ENCODE assay signal across 25 cellular contexts in the genomic region with DNA sequence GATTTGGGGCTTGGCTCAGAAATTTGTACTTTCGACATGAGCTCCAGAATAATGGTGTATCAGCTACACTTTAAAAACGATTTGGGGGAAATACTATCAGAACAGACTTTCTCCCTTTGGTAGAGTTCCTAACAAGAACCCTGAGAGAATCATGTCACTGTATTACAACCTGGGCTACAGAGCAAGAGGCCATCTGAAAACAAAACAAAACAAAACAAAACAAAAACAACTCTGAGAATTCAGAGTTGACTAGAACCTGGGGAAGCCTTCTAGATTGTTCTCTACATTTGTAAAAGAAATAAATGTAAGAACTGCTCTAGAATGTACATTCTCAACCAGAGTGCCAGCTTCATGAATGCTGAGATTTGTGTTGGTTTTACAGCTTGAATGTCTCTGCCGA.
"Had no signal": no experiment of that assay in that cellular context is flagged by ENCODE, and none has a peak within 500 bp of the region (broad histone marks: within the 10 kb centered on the region; RNA-seq: fewer than 3 reads in every experiment).

No MANE protein-coding gene starts in this region.

- H3K27me3 ChIP-seq: colonic mucosa, esophagus squamous epithelium, foreskin keratinocyte, gastroesophageal sphincter, heart left ventricle, hepatocyte, left lung had no signal

- H3K9me3 Mint-ChIP-seq: dendritic cell treated with granulocyte-macrophage colony-stimulating factor and Interleukin-4, amounts not matched to agents 40 ng/mL and 50 ng/mL, for 4 days; endodermal cell; mesothelial cell of epicardium had no signal

- H3K36me3 Mint-ChIP-seq: immature natural killer cell, mesothelial cell of epicardium had no signal

- H3K9me3 ChIP-seq: colonic mucosa, esophagus squamous epithelium, gastroesophageal sphincter, heart left ventricle, left lung, lower lobe of right lung, mucosa of descending colon had no signal

- ATAC-seq: effector memory CD8-positive, alpha-beta T cell; esophagus mucosa; foreskin keratinocyte; gastroesophageal sphincter; heart left ventricle; left cardiac atrium; left lung; left ventricle myocardium superior; lower lobe of right lung; mucosa of descending colon had no signal

- FAIRE-seq: endometrium had no signal

- H3K36me3 ChIP-seq: colonic mucosa, esophagus squamous epithelium, gastroesophageal sphincter, heart left ventricle, left lung, lower lobe of right lung had no signal

- H3K4me3 ChIP-seq: colonic mucosa, esophagus squamous epithelium, gastroesophageal sphincter, heart left ventricle, hepatocyte, left lung, lower lobe of right lung, mucosa of descending colon had no signal

- H3K27me3 Mint-ChIP-seq: dendritic cell treated with granulocyte-macrophage colony-stimulating factor and Interleukin-4, amounts not matched to agents 40 ng/mL and 50 ng/mL, for 4 days; effector memory CD8-positive, alpha-beta T cell had no signal

- H3K4me2 ChIP-seq: hepatocyte had no signal

- H3K79me2 ChIP-seq: hepatocyte had no signal

- H3K4me1 ChIP-seq: colonic mucosa, esophagus squamous epithelium, foreskin keratinocyte, gastroesophageal sphincter, heart left ventricle, left lung, lower lobe of right lung had no signal

- H3K27ac ChIP-seq: colonic mucosa, epithelial cell of prostate, esophagus squamous epithelium, foreskin keratinocyte, gastroesophageal sphincter, heart left ventricle, hepatocyte, left lung, lower lobe of right lung had no signal

- DNase-seq: colonic mucosa; cortex of kidney; effector CD8-positive, alpha-beta T cell; effector memory CD8-positive, alpha-beta T cell; endodermal cell; erythroblast; esophagus squamous epithelium; foreskin keratinocyte; heart left ventricle; hypothalamus; immature natural killer cell; islet precursor cell; left cardiac atrium; left lung; left ventricle myocardium superior; lower lobe of right lung; mesenchymal stem cell; mucosa of descending colon had no signal

- H3K4me1 Mint-ChIP-seq: endodermal cell, immature natural killer cell had no signal

- H3K27ac Mint-ChIP-seq: dendritic cell treated with granulocyte-macrophage colony-stimulating factor and Interleukin-4, amounts not matched to agents 40 ng/mL and 50 ng/mL, for 4 days; effector memory CD8-positive, alpha-beta T cell; endodermal cell; immature natural killer cell; mesothelial cell of epicardium had no signal

- H2AFZ ChIP-seq: hepatocyte had no signal

- H3K4me3 Mint-ChIP-seq: dendritic cell treated with granulocyte-macrophage colony-stimulating factor and Interleukin-4, amounts not matched to agents 40 ng/mL and 50 ng/mL, for 4 days; effector memory CD8-positive, alpha-beta T cell; endodermal cell; immature natural killer cell; mesothelial cell of epicardium had no signal
